ENCODE assay signal across 13 cellular contexts in genomic region chrX:103275947-103276567, GRCh38. TPM values are rescaled to one million over a fixed set of nuclear protein-coding genes. Genes with fewer than 3 reads are reported as not detected.
DNase-seq lines count a peak whose midpoint lies in the region; ATAC-seq, FAIRE-seq and TF ChIP-seq lines count a peak whose summit lies in the region.
"Had no signal": no experiment of that assay in that cellular context is flagged by ENCODE, and none has a peak within 500 bp of the region (broad histone marks: within the 10 kb centered on the region; RNA-seq: fewer than 3 reads in every experiment).

No MANE protein-coding gene starts in this region.

- no peak for DNase-seq in activated T-cell treated with anti-CD3 and anti-CD28 coated beads, Interleukin-2, amount 50 U/mL, for 72 hours
- no peak for DNase-seq in activated T-cell treated with anti-CD3 and anti-CD28 coated beads, Interleukin-2, amount 50 U/mL, for 48 hours
- no peak for DNase-seq in astrocyte (ENCODE audit: low read depth)
- no peak for DNase-seq in naive B cell
- DNase-seq in thoracic aorta (ENCODE audit: low spot score) = no peak
- no peak for DNase-seq in NCI-H1436 (lab: John Stamatoyannopoulos, UW)
- DNase-seq in NCI-H446 (lab: John Stamatoyannopoulos, UW) = no peak

- no peak for FAIRE-seq in astrocyte (lab: Jason Lieb, UNC)
- FAIRE-seq: urothelium cell line had no signal

- H3K4me1 Mint-ChIP-seq in activated T-cell treated with anti-CD3 and anti-CD28 coated beads, Interleukin-2, amount 50 U/mL, for 72 hours (ENCODE audit: low read depth) = peaks cover 9% of the 10 kb centered on the region
- no peaks in the 10 kb centered on the region for H3K4me1 Mint-ChIP-seq in astrocyte (ENCODE audit: low read depth, unreplicated experiment)
- H3K4me1 Mint-ChIP-seq in naive B cell = peaks cover 5 to 14% (median 8%) of the 10 kb centered on the region in 3 donors
- H3K4me1 Mint-ChIP-seq: mesothelial cell of epicardium had no signal

- H4K20me1 ChIP-seq in astrocyte (ENCODE audit: insufficient read depth, low read length) = no peaks in the 10 kb centered on the region

- H3K9me3 ChIP-seq in astrocyte (ENCODE audit: insufficient read depth, low read depth, low read length) (no peaks in the 10 kb centered on the region), thoracic aorta (no peaks in the 10 kb centered on the region)
- H3K9me3 ChIP-seq: body of pancreas had no signal

- H3K9me3 Mint-ChIP-seq in activated T-cell treated with anti-CD3 and anti-CD28 coated beads, Interleukin-2, amount 50 U/mL, for 72 hours = no peaks in the 10 kb centered on the region
- H3K9me3 Mint-ChIP-seq in astrocyte (ENCODE audit: unreplicated experiment) (no peaks in the 10 kb centered on the region), naive B cell (peaks cover 0 to 4% (median 0%) of the 10 kb centered on the region in 7 donors)

- H3K9ac ChIP-seq in astrocyte (ENCODE audit: low read length) = no peak overlapping the region

- H2AFZ ChIP-seq in astrocyte (ENCODE audit: low read depth, low read length) = no peak overlapping the region
- H2AFZ ChIP-seq: hepatocyte had no signal

- H3K27ac ChIP-seq in astrocyte (ENCODE audit: low read depth, low read length) (no peak overlapping the region), thoracic aorta (no peak overlapping the region)
- H3K27ac ChIP-seq: body of pancreas, hepatocyte, skin epidermis had no signal

- peaks cover 87% of the 10 kb centered on the region for H3K27me3 Mint-ChIP-seq in activated T-cell treated with anti-CD3 and anti-CD28 coated beads, Interleukin-2, amount 50 U/mL, for 72 hours (ENCODE audit: low read depth)
- H3K27me3 Mint-ChIP-seq in astrocyte (ENCODE audit: low read depth, unreplicated experiment) = peaks cover 42% of the 10 kb centered on the region
- peaks cover 46 to 85% (median 55%) of the 10 kb centered on the region in 3 donors for H3K27me3 Mint-ChIP-seq in naive B cell

- ATAC-seq in activated T-cell treated with anti-CD3 and anti-CD28 coated beads, Interleukin-2, amount 50 U/mL, for 72 hours (replicated peaks in 1 of 2) = no peak
- ATAC-seq in naive B cell (ENCODE audit: low read depth in 2 of 2) (no peak), thoracic aorta (ENCODE audit: insufficient number of reproducible peaks, low FRiP score, low read depth) (no peak), GM18868 (IDR thresholded peaks at IDR 0.05; ENCODE audit: unreplicated experiment) (no peak)
- ATAC-seq: body of pancreas had no signal

- H3K4me1 ChIP-seq in astrocyte (ENCODE audit: insufficient read depth, low read length) (no peaks in the 10 kb centered on the region), thoracic aorta (ENCODE audit: control insufficient read depth in 1 of 2, low read depth in 2 of 2) (no peaks in the 10 kb centered on the region)

- H3K4me3 ChIP-seq in astrocyte (ENCODE audit: insufficient read depth, low read depth, low read length) (no peak overlapping the region), thoracic aorta (peak overlapping the region; percentile 62)
- H3K4me3 ChIP-seq: body of pancreas, hepatocyte had no signal

- H3K27ac Mint-ChIP-seq in activated T-cell treated with anti-CD3 and anti-CD28 coated beads, Interleukin-2, amount 50 U/mL, for 72 hours = no peak overlapping the region
- H3K27ac Mint-ChIP-seq in astrocyte (ENCODE audit: unreplicated experiment) (no peak overlapping the region), naive B cell (no peak overlapping the region)
- H3K27ac Mint-ChIP-seq: mesothelial cell of epicardium had no signal

- peak overlapping the region; percentile 62 for H3K4me2 ChIP-seq in astrocyte (ENCODE audit: low read length)
- H3K4me2 ChIP-seq: hepatocyte had no signal

- H3K27me3 ChIP-seq in astrocyte (ENCODE audit: insufficient read depth, low read length) (peaks cover 15% of the 10 kb centered on the region), thoracic aorta (replicated peaks; ENCODE audit: insufficient read depth) (no peaks in the 10 kb centered on the region)
- H3K27me3 ChIP-seq: body of pancreas, hepatocyte had no signal

- no peaks in the 10 kb centered on the region for H3K79me2 ChIP-seq in astrocyte (ENCODE audit: insufficient read depth, low read length)
- H3K79me2 ChIP-seq: hepatocyte had no signal

- peak overlapping the region; percentile 71 to 74 for H3K4me3 Mint-ChIP-seq in activated T-cell treated with anti-CD3 and anti-CD28 coated beads, Interleukin-2, amount 50 U/mL, for 72 hours
- H3K4me3 Mint-ChIP-seq in astrocyte (ENCODE audit: unreplicated experiment) (no peak overlapping the region), naive B cell (peak overlapping the region in 5 of 8 donors; percentile 54 to 79 (median 71))
- H3K4me3 Mint-ChIP-seq: mesothelial cell of epicardium had no signal

- no peak for TF ChIP-seq CTCF in astrocyte (IDR thresholded peaks at IDR 0.05; ENCODE audit: insufficient read depth, low read depth, low read length)
- TF ChIP-seq CTCF in thoracic aorta (IDR thresholded peaks at IDR 0.05) = no peak

- H3K36me3 ChIP-seq in astrocyte (ENCODE audit: insufficient read depth, low read length) = no peaks in the 10 kb centered on the region
- H3K36me3 ChIP-seq in thoracic aorta = no peaks in the 10 kb centered on the region

- H3K36me3 Mint-ChIP-seq in activated T-cell treated with anti-CD3 and anti-CD28 coated beads, Interleukin-2, amount 50 U/mL, for 72 hours (ENCODE audit: insufficient read depth in 2 of 2) = no peaks in the 10 kb centered on the region
- no peaks in the 10 kb centered on the region for H3K36me3 Mint-ChIP-seq in astrocyte (ENCODE audit: low read depth, unreplicated experiment)
- peaks cover 0 to 8% of the 10 kb centered on the region in 2 donors for H3K36me3 Mint-ChIP-seq in naive B cell
- H3K36me3 Mint-ChIP-seq: mesothelial cell of epicardium had no signal

RNA-seq across cellular contexts. Expression of gene TCEAL5, which starts 0.5 kb away (rescaled TPM):
- not detected for total RNA-seq in activated T-cell treated with anti-CD3 and anti-CD28 coated beads, Interleukin-2, amount 50 U/mL, for 72 hours
- total RNA-seq in astrocyte (0.36 TPM in 1 of 2 replicates, not detected in the other), thoracic aorta (1 to 10 TPM in 1 of 2 donors, not detected in 1; 1.2 TPM)
- not detected for polyA plus RNA-seq in naive B cell (ENCODE audit: low read depth in 6 of 6)
- total RNA-seq: body of pancreas, hepatocyte, mesothelial cell of epicardium had no signal

RNA-seq across cellular contexts. Expression of gene TCEAL8, which starts 21.1 kb away (rescaled TPM):
- 10 to 100 TPM; 30.9 to 31.9 TPM for total RNA-seq in activated T-cell treated with anti-CD3 and anti-CD28 coated beads, Interleukin-2, amount 50 U/mL, for 72 hours
- total RNA-seq in astrocyte (62.2 and 68.4 TPM in 2 replicates), thoracic aorta (10 to 100 TPM; 58.4 to 59.4 TPM)
- 10 to 100 TPM; 34.1 to 64.1 (median 53.4) TPM for polyA plus RNA-seq in naive B cell (ENCODE audit: low read depth in 6 of 6)

RNA-seq across cellular contexts. Expression of gene BEX2, which starts 34.7 kb away (rescaled TPM):
- 10 to 100 TPM; 36.7 to 45.6 TPM for total RNA-seq in activated T-cell treated with anti-CD3 and anti-CD28 coated beads, Interleukin-2, amount 50 U/mL, for 72 hours
- total RNA-seq in astrocyte (10.0 and 12.6 TPM in 2 replicates), thoracic aorta (1 to 10 TPM in 1 of 2 donors, not detected in 1; 5.9 TPM)
- polyA plus RNA-seq in naive B cell (ENCODE audit: low read depth in 6 of 6) = 10 to 100 TPM; 42.8 to 74.0 (median 49.9) TPM

RNA-seq across cellular contexts. Expression of gene TCEAL7, which starts 54.0 kb away (rescaled TPM):
- not detected for total RNA-seq in activated T-cell treated with anti-CD3 and anti-CD28 coated beads, Interleukin-2, amount 50 U/mL, for 72 hours
- total RNA-seq in astrocyte = 7.6 and 9.4 TPM in 2 replicates
- not detected for polyA plus RNA-seq in naive B cell (ENCODE audit: low read depth in 6 of 6)
- total RNA-seq in thoracic aorta = 10 to 100 TPM in 1 of 2 donors, 1 to 10 TPM in 1; 2.8 to 12.2 TPM
